Comparison of ENCODE assay signal across 20 cellular contexts in the genomic region with DNA sequence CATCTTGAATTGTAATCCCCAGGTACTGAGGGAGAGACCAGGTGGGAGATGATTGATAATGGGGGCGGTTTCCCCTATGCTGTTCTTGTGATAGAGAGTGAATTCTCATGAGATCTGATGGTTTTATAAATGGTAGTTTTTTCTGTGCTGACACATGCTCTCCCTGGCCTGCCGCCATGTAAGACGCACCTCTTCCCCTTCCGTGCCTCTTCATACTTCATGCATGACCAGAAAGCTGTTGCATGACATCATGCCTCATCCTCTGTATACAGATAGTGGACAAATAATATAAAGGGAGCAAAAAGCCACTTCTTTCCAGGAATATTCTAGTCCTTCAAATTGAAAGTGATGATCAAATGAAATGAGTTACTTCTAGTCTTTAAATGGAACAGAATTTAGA. TPM values are rescaled to one million over a fixed set of nuclear protein-coding genes. Genes with fewer than 3 reads are reported as not detected.
DNase-seq lines count a peak whose midpoint lies in the region; ATAC-seq, FAIRE-seq and TF ChIP-seq lines count a peak whose summit lies in the region.
"Had no signal": no experiment of that assay in that cellular context is flagged by ENCODE, and none has a peak within 500 bp of the region (broad histone marks: within the 10 kb centered on the region; RNA-seq: fewer than 3 reads in every experiment).

No MANE protein-coding gene starts in this region.

- no peak for FAIRE-seq in HepG2 (lab: Jason Lieb, UNC)

- H3K9me3 ChIP-seq in HepG2 (ENCODE audit: low read length), result no peaks in the 10 kb centered on the region
- H3K9me3 ChIP-seq: BLaER1, left ventricle myocardium inferior, pancreas, tibial nerve had no signal

- no peak overlapping the region for H3K27ac ChIP-seq in epithelial cell of prostate
- no peak overlapping the region for H3K27ac ChIP-seq in HepG2 (ENCODE audit: extremely low read length, insufficient read depth, low read length)
- H3K27ac ChIP-seq: BLaER1, left ventricle myocardium inferior, pancreas, SJCRH30, skin epidermis, tibial nerve had no signal

- H3K4me3 ChIP-seq in HepG2 (replicated peaks in 1 of 3; ENCODE audit: insufficient read depth in 1 of 3, low read depth in 2 of 3, low read length in 3 of 3), result no peak overlapping the region
- H3K4me3 ChIP-seq: BLaER1, left ventricle myocardium inferior, pancreas, SJCRH30, skin epidermis, tibial nerve had no signal

- no peak overlapping the region for H3K9ac ChIP-seq in HepG2 (ENCODE audit: insufficient read depth, low read depth, low read length)
- H3K9ac ChIP-seq: BLaER1 had no signal

- H2AFZ ChIP-seq in HepG2 (ENCODE audit: low read length), result no peak overlapping the region

- H3K79me2 ChIP-seq in HepG2 (ENCODE audit: insufficient read depth, low read length), result no peaks in the 10 kb centered on the region

- intact Hi-C loops in HepG2 (cut with micrococcal nuclease; ENCODE audit: unreplicated experiment), result no loop called here

- no peaks in the 10 kb centered on the region for H3K4me1 ChIP-seq in HepG2 (ENCODE audit: insufficient read depth, low read length)
- H3K4me1 ChIP-seq: BLaER1, left ventricle myocardium inferior, pancreas, tibial nerve had no signal

- ATAC-seq in HG03039 (IDR thresholded peaks at IDR 0.05; ENCODE audit: unreplicated experiment) (no peak), HepG2 (no peak)
- ATAC-seq: pancreas had no signal

- H3K27me3 ChIP-seq in HepG2 (ENCODE audit: control insufficient read depth in 1 of 2, insufficient read depth in 2 of 2, low read length in 2 of 2), result no peaks in the 10 kb centered on the region
- H3K27me3 ChIP-seq: BLaER1, pancreas, SJCRH30, tibial nerve had no signal

- no peak for TF ChIP-seq CTCF in HepG2 (CRISPR knock-in tag; IDR thresholded peaks at IDR 0.05)

- CTCF ChIA-PET in HepG2 (lab: Yijun Ruan, JAX; ENCODE audit: low intra/inter-chr PET ratio, low total read pairs), result no interaction called here

- H3K36me3 ChIP-seq in HepG2 (replicated peaks in 1 of 2; ENCODE audit: control insufficient read depth in 1 of 2, insufficient read depth in 2 of 2, low read length in 2 of 2), result no peaks in the 10 kb centered on the region
- H3K36me3 ChIP-seq: BLaER1, left ventricle myocardium inferior, pancreas, SJCRH30, tibial nerve had no signal

- in situ Hi-C loops in HepG2 (cut with HindIII; ENCODE audit: extremely low pct_ligation_motif_present, low pct_unique_long_range_greater_than_20kb), result no loop called here

- POLR2A ChIA-PET in HepG2 (lab: Yijun Ruan, JAX), result no interaction called here

- DNase-seq in ELR (ENCODE audit: low read depth), result peak; percentile 3
- peak; percentile 44 for DNase-seq in NCI-H446 treated with DMSO at 0.1 percent for 48 hours (lab: John Stamatoyannopoulos, UW)
- peak; percentile 3 for DNase-seq in epithelial cell of prostate (ENCODE audit: low read depth, low spot score)
- DNase-seq in lung microvascular endothelial cell (ENCODE audit: low read depth in 2 of 2), result peak; percentile 4 to 24
- no peak for DNase-seq in SKM-1 treated with dmso at 0.1 percent for 144 hours (lab: John Stamatoyannopoulos, UW; ENCODE audit: unreplicated experiment)
- DNase-seq in HepG2 (ENCODE audit: low spot score), result no peak
- DNase-seq in NK-92 treated with Interleukin-12 subunit alpha and Interleukin-12 subunit beta, amount 100 ng/mL, for 24 hours (lab: John Stamatoyannopoulos, UW), result no peak
- DNase-seq: activated CD4-positive, alpha-beta T cell treated with anti-CD3 and anti-CD28 coated beads, Interleukin-2, amount 10 ng/mL, durations not matched to agents 24 days and 14 days; activated naive CD4-positive, alpha-beta T cell treated with anti-CD3 and anti-CD28 coated beads, Interleukin-2, amount 10 ng/mL, durations not matched to agents 7 days and 5 days; dermis blood vessel endothelial cell; DMS79 treated with DMSO at 0.1 percent for 48 hours; HFFc6; left ventricle myocardium inferior; NCI-H2107; pancreas; SJCRH30 had no signal

- no peak for TF ChIP-seq RAD21 in HepG2 (CRISPR knock-in tag; IDR thresholded peaks at IDR 0.05)

- TF ChIP-seq EP300 in HepG2 (IDR thresholded peaks at IDR 0.05; ENCODE audit: low read depth in 2 of 2, low read length in 2 of 2) (no peak), HepG2 (CRISPR knock-in tag; IDR thresholded peaks at IDR 0.05; ENCODE audit: borderline replicate concordance) (no peak)

- 56% methylated on average over 4 of the region's 4 CpGs for WGBS in HepG2 (ENCODE audit: low lambda C conversion rate)

- H4K20me1 ChIP-seq in HepG2 (ENCODE audit: insufficient read depth, low read length), result no peaks in the 10 kb centered on the region
- H4K20me1 ChIP-seq: BLaER1 had no signal

- H3K4me2 ChIP-seq in HepG2 (ENCODE audit: low read depth, low read length), result no peak overlapping the region
- H3K4me2 ChIP-seq: BLaER1 had no signal

- no peak for TF ChIP-seq POLR2A in HepG2 (IDR thresholded peaks at IDR 0.05; ENCODE audit: insufficient read depth in 1 of 2, low read depth in 2 of 2, low read length in 2 of 2)

- no TSS peak for BruUV-seq in HepG2 (replicated peaks; lab: Mats Ljungman, UMichigan)

TF ChIP-seq in HepG2, 621 proteins besides CTCF, POLR2A, EP300 and RAD21 (continues in another document):
- no peak for TF ChIP-seq MLLT10 (CRISPR knock-in tag; IDR thresholded peaks at IDR 0.05)
- TF ChIP-seq NR2F6 (IDR thresholded peaks at IDR 0.05), result no peak
- TF ChIP-seq NR2F6 (CRISPR knock-in tag; IDR thresholded peaks at IDR 0.05), result no peak
- TF ChIP-seq AFF4 (CRISPR knock-in tag; IDR thresholded peaks at IDR 0.05), result no peak
- no peak for TF ChIP-seq MATR3 (CRISPR knock-in tag; IDR thresholded peaks at IDR 0.05)
- no peak for TF ChIP-seq ZNF788 (CRISPR knock-in tag; IDR thresholded peaks at IDR 0.05; ENCODE audit: borderline replicate concordance)
- no peak for TF ChIP-seq ZSCAN20 (CRISPR knock-in tag; IDR thresholded peaks at IDR 0.05; ENCODE audit: borderline replicate concordance)
- TF ChIP-seq ZFP90 (CRISPR knock-in tag; IDR thresholded peaks at IDR 0.05; ENCODE audit: borderline replicate concordance), result no peak

RNA-seq across cellular contexts. Expression of gene LRIG3, which starts 47.2 kb away (rescaled TPM):
- total RNA-seq in lung microvascular endothelial cell, result 20.5 and 36.9 TPM in 2 replicates
- total RNA-seq in HepG2 (2016; rRNA removed; fragmentation: Illumina TruSeq; extraction: Trizol), result 9.9 and 17.4 TPM in 2 replicates
- 2.5 and 3.0 TPM in 2 replicates for total RNA-seq in HepG2 (2016; cell fraction: cytosol; rRNA removed; fragmentation: Illumina TruSeq; extraction: Trizol; ENCODE audit: low read depth)
- 9.0 and 13.5 TPM in 2 replicates for total RNA-seq in HepG2 (2016; cell fraction: insoluble cytoplasmic fraction; rRNA removed; fragmentation: Illumina TruSeq; extraction: Trizol)
- 5.6 and 5.9 TPM in 2 replicates for total RNA-seq in HepG2 (2016; cell fraction: membrane; rRNA removed; fragmentation: Illumina TruSeq; extraction: Trizol)
- 29.0 and 31.5 TPM in 2 replicates for total RNA-seq in HepG2 (2016; cell fraction: nucleus; rRNA removed; fragmentation: Illumina TruSeq; extraction: Trizol)
- polyA plus RNA-seq in HepG2 (2011; rRNA removed), result 7.7 TPM in 2 replicates
- 5.6 and 6.5 TPM in 2 replicates for polyA plus RNA-seq in HepG2 (2011; cell fraction: cytosol; rRNA removed)
- 6.5 and 6.7 TPM in 2 replicates for polyA plus RNA-seq in HepG2 (2011; cell fraction: nucleus; rRNA removed)
- polyA plus RNA-seq in HepG2 (2012), result 7.2 and 7.6 TPM in 2 replicates
- 0.49 and 0.58 TPM in 2 replicates for polyA plus RNA-seq in HepG2 (2016; cell fraction: cytosol; fragmentation: Illumina TruSeq; extraction: Trizol; ENCODE audit: low read depth)
- polyA plus RNA-seq in HepG2 (2016; cell fraction: insoluble cytoplasmic fraction; fragmentation: Illumina TruSeq; extraction: Trizol; ENCODE audit: low read depth), result 4.9 and 6.3 TPM in 2 replicates
- polyA plus RNA-seq in HepG2 (2016; cell fraction: membrane; fragmentation: Illumina TruSeq; extraction: Trizol; ENCODE audit: low read depth), result 0.96 and 1.0 TPM in 2 replicates
- polyA plus RNA-seq in HepG2 (2016; cell fraction: nucleus; fragmentation: Illumina TruSeq; extraction: Trizol; ENCODE audit: insufficient read depth, low read depth), result 10.9 and 12.4 TPM in 2 replicates
- polyA minus RNA-seq in HepG2 (2011; rRNA and poly(A)+ RNA removed; ENCODE audit: low replicate concordance), result 16.2 and 25.7 TPM in 2 replicates
- 6.6 and 7.4 TPM in 2 replicates for polyA minus RNA-seq in HepG2 (2011; cell fraction: cytosol; rRNA and poly(A)+ RNA removed)
- polyA minus RNA-seq in HepG2 (2011; cell fraction: nucleus; rRNA and poly(A)+ RNA removed), result 51.0 and 58.3 TPM in 2 replicates
- total RNA-seq: activated CD4-positive, alpha-beta T cell treated with anti-CD3 and anti-CD28 coated beads, Interleukin-2, amount 10 ng/mL, durations not matched to agents 24 days and 14 days had no signal

Comparison
In these comparisons a context has a peak if more than half of its experiments do, and no peak if none do; other contexts are left out.
1. DNase-seq: peak in ELR (single experiment), NCI-H446 treated with DMSO at 0.1 percent for 48 hours (single experiment), epithelial cell of prostate (single experiment) and lung microvascular endothelial cell (2 of 2); none in SKM-1 treated with dmso at 0.1 percent for 144 hours (single experiment), HepG2 (single experiment) and NK-92 treated with Interleukin-12 subunit alpha and Interleukin-12 subunit beta, amount 100 ng/mL, for 24 hours (single experiment).